1 cellular context compared by ENCODE assay signal in the genomic region with DNA sequence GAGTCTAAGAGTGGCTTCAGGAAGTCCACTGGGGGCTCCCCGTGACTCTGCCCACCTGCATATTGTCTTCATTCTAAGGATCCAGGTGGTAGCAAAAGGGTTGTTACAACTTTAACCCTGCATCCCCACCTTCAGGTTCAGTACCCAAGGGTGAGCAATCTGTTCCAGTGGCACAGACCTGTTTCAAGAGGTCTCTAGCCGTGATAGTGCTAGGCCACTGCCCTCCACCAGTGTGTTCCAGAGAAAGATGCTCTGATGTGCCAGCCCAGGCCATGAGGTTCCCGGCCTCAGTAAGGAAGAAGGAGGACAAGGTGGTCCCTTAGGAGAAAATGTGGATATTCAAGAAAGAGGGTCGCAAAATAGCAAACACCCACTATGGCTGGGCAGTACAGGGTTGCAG.
TF ChIP-seq lines count a peak whose summit lies in the region.

No MANE protein-coding gene starts in this region.

TF ChIP-seq in SK-N-SH treated with all-trans-retinoic acid at 6 μM for 48 hours, 23 proteins besides CTCF, POLR2A, EP300 and RAD21 (continued from another document):
- TF ChIP-seq ZFP30 (CRISPR knock-in tag; IDR thresholded peaks at IDR 0.05), result no peak
- TF ChIP-seq TOX (CRISPR knock-in tag; IDR thresholded peaks at IDR 0.05; ENCODE audit: borderline replicate concordance), result no peak
- TF ChIP-seq, protein P1, sequence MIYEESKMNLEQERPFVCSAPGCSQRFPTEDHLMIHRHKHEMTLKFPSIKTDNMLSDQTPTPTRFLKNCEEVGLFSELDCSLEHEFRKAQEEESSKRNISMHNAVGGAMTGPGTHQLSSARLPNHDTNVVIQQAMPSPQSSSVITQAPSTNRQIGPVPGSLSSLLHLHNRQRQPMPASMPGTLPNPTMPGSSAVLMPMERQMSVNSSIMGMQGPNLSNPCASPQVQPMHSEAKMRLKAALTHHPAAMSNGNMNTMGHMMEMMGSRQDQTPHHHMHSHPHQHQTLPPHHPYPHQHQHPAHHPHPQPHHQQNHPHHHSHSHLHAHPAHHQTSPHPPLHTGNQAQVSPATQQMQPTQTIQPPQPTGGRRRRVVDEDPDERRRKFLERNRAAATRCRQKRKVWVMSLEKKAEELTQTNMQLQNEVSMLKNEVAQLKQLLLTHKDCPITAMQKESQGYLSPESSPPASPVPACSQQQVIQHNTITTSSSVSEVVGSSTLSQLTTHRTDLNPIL (CRISPR knock-in tag; IDR thresholded peaks at IDR 0.05; ENCODE audit: low read depth), result no peak
- TF ChIP-seq OSR1 (CRISPR knock-in tag; IDR thresholded peaks at IDR 0.05), result no peak
- no peak for TF ChIP-seq RARB (CRISPR knock-in tag; IDR thresholded peaks at IDR 0.05)
- TF ChIP-seq, protein P2, sequence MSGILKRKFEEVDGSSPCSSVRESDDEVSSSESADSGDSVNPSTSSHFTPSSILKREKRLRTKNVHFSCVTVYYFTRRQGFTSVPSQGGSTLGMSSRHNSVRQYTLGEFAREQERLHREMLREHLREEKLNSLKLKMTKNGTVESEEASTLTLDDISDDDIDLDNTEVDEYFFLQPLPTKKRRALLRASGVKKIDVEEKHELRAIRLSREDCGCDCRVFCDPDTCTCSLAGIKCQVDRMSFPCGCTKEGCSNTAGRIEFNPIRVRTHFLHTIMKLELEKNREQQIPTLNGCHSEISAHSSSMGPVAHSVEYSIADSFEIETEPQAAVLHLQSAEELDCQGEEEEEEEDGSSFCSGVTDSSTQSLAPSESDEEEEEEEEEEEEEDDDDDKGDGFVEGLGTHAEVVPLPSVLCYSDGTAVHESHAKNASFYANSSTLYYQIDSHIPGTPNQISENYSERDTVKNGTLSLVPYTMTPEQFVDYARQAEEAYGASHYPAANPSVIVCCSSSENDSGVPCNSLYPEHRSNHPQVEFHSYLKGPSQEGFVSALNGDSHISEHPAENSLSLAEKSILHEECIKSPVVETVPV (CRISPR knock-in tag; IDR thresholded peaks at IDR 0.05), result no peak
- TF ChIP-seq PPARA (CRISPR knock-in tag; IDR thresholded peaks at IDR 0.05; ENCODE audit: borderline replicate concordance), result no peak
- no peak for TF ChIP-seq ZFP3 (CRISPR knock-in tag; IDR thresholded peaks at IDR 0.05)
- TF ChIP-seq PATZ1 (CRISPR knock-in tag; IDR thresholded peaks at IDR 0.05; ENCODE audit: borderline replicate concordance), result no peak
- TF ChIP-seq BACH2 (CRISPR knock-in tag; IDR thresholded peaks at IDR 0.05; ENCODE audit: borderline replicate concordance), result no peak
- TF ChIP-seq ZC3H10 (CRISPR knock-in tag; IDR thresholded peaks at IDR 0.05), result no peak
- no peak for TF ChIP-seq ARNTL (CRISPR knock-in tag; IDR thresholded peaks at IDR 0.05; ENCODE audit: borderline replicate concordance, low read depth)
- no peak for TF ChIP-seq ZNF70 (CRISPR knock-in tag; IDR thresholded peaks at IDR 0.05)
- TF ChIP-seq TCF4 (CRISPR knock-in tag; IDR thresholded peaks at IDR 0.05; ENCODE audit: borderline replicate concordance), result no peak
TF ChIP-seq in SK-N-SH treated with all-trans-retinoic acid at 6 μM for 48 hours: peak in this region for 0.
